Comparison of ENCODE assay signal across 8 cellular contexts in the genomic region with DNA sequence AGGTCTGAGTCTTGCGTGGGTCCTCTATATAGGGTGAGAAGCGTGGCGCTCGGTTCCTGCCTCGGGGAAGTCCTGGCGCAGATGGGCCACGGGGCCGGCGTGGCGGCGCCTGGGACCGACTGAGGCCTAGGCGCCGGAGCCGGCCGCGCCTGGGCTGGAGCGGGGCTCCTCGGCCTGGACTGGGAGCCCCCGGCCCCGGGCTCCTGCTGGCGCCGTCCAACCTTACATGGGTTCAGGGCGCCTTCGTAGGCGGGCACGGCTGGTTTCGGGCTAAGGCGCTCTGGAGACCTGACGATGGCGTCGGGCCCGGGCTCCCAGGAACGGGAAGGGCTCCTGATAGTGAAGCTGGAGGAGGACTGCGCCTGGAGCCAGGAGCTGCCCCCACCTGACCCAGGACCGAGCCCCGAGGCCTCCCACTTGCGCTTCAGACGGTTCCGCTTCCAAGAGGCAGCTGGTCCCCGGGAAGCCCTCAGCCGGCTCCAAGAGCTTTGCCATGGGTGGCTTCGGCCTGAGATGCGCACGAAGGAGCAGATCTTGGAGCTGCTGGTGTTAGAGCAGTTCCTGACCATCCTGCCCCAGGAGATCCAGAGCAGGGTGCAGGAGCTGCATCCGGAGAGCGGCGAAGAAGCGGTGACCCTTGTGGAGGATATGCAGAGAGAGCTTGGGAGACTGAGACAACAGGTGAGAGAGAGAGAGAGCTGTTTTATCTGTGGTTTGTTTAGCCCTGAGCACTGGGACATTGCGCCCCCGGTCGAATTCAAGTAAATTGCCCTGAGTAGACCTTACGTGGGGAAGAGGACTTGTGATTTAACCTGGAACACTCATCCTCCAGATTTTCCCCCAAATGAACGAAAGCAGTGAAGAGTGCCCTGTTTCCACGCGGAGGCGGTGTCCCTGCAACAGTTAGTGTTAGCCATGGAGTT. TPM values are rescaled to one million over a fixed set of nuclear protein-coding genes. Genes with fewer than 3 reads are reported as not detected.
DNase-seq lines count a peak whose midpoint lies in the region; ATAC-seq, FAIRE-seq and TF ChIP-seq lines count a peak whose summit lies in the region.

No MANE protein-coding gene starts in this region.

- intact Hi-C loops in psoas muscle (cut with DNase I) = loop anchor here (1.0 to 5.0 kb wide), 6 partner anchors 19 to 219 kb away; partner anchors contain the start of genes TIGD7 (in 2 of the 2), ZNF75A (in 2 of the 2), CLUAP1 (in 1 of the 2) and ZNF200 (in 1 of the 2)

- CTCF ChIA-PET in RWPE1 (lab: Yijun Ruan, JAX) = no interaction called here

- H3K27ac ChIP-seq in RWPE1 = peak overlapping the region; percentile 98
- peak overlapping the region; percentile 98 for H3K27ac ChIP-seq in fibroblast of lung (ENCODE audit: insufficient read depth, low read length)
- peak overlapping the region; percentile 100 for H3K27ac ChIP-seq in psoas muscle

- DNase-seq in NCI-H2227 (lab: John Stamatoyannopoulos, UW; ENCODE audit: unreplicated experiment) (peak; percentile 54), NCI-H2227 treated with DMSO at 0.1 percent for 48 hours (lab: John Stamatoyannopoulos, UW) (no peak), RWPE1 (ENCODE audit: low spot score) (no peak), fibroblast of lung (ENCODE audit: low read depth in 2 of 2) (peak in 1 of 2 donors; percentile 7), psoas muscle (peak; percentile 37 to 68), D721Med (ENCODE audit: insufficient read length, low spot score) (no peak)
- no peak for DNase-seq in stimulated activated CD4-positive, alpha-beta T cell treated with anti-CD3 and anti-CD28 coated beads, Interleukin-12 subunit alpha, Interleukin-12 subunit beta, amount 100 ng/mL, for 4 hours

- no peak for TF ChIP-seq CTCF in RWPE1 (conservative IDR thresholded peaks at IDR 0.05; ENCODE audit: low read depth)
- no peak for TF ChIP-seq CTCF in fibroblast of lung (conservative IDR thresholded peaks at IDR 0.05 in 1 of 2, IDR thresholded peaks at IDR 0.05 in 1 of 2; ENCODE audit: low read depth in 1 of 2, low read length in 2 of 2)
- no peak for TF ChIP-seq CTCF in psoas muscle (IDR thresholded peaks at IDR 0.05)
- TF ChIP-seq CTCF in D721Med (IDR thresholded peaks at IDR 0.05; ENCODE audit: insufficient read depth, missing control alignments) = no peak

- peak overlapping the region; percentile 96 for H3K4me2 ChIP-seq in fibroblast of lung (ENCODE audit: extremely low read depth, insufficient read depth, low read length)

- no peaks in the 10 kb centered on the region for H3K27me3 ChIP-seq in fibroblast of lung (ENCODE audit: control insufficient read depth, insufficient read depth, low read length)
- H3K27me3 ChIP-seq in psoas muscle (ENCODE audit: insufficient read depth in 3 of 3, low read length in 2 of 3) = no peaks in the 10 kb centered on the region

- peak overlapping the region; percentile 92 for H3K9ac ChIP-seq in fibroblast of lung (ENCODE audit: insufficient read depth, low read length)

- H3K79me2 ChIP-seq in fibroblast of lung (ENCODE audit: control insufficient read depth, insufficient read depth, low read length) = peaks cover 35% of the 10 kb centered on the region

- H4K20me1 ChIP-seq in fibroblast of lung (ENCODE audit: control insufficient read depth, extremely low read depth, insufficient read depth, low read length) = no peaks in the 10 kb centered on the region

- no peak overlapping the region for H2AFZ ChIP-seq in fibroblast of lung (ENCODE audit: low read length)

- peaks cover 6% of the 10 kb centered on the region for H3K36me3 ChIP-seq in fibroblast of lung (ENCODE audit: control insufficient read depth, insufficient read depth, low read length)
- H3K36me3 ChIP-seq in psoas muscle (ENCODE audit: insufficient read depth in 1 of 2, low read depth in 1 of 2) = peaks cover 6 to 31% of the 10 kb centered on the region in 2 donors

- FAIRE-seq in D721Med (lab: Jason Lieb, UNC) = no peak

- peaks cover under 1% of the 10 kb centered on the region for H3K9me3 ChIP-seq in fibroblast of lung (ENCODE audit: control insufficient read depth, insufficient read depth, low read depth, low read length)
- H3K9me3 ChIP-seq in psoas muscle = peaks cover 8% of the 10 kb centered on the region

- ATAC-seq in psoas muscle (no peak), GM21529 (IDR thresholded peaks at IDR 0.05; ENCODE audit: unreplicated experiment) (no peak)

- H3K4me3 ChIP-seq in fibroblast of lung (replicated peaks in 1 of 4; ENCODE audit: control extremely low read depth in 1 of 4, insufficient read depth in 1 of 4, low read depth in 3 of 4, low read length in 4 of 4) (peak overlapping the region; percentile 79 to 95 (median 88)), psoas muscle (peak overlapping the region; percentile 76)

- POLR2A ChIA-PET in RWPE1 (lab: Yijun Ruan, JAX; ENCODE audit: low non-redundant PET) = interaction anchor here (1.0 to 1.3 kb wide), 2 partner anchors 21 to 22 kb away, joined by 3 to 5 read pairs; partner anchors contain the start of gene TIGD7

- H3K4me1 ChIP-seq in fibroblast of lung (ENCODE audit: control insufficient read depth, extremely low read depth, insufficient read depth, low read length) (peaks cover 2% of the 10 kb centered on the region), psoas muscle (peaks cover 15% of the 10 kb centered on the region)

- 4 to 5% (median 5%) methylated on average over 47 to 57 of the region's 57 CpGs for WGBS in psoas muscle, 3 donors

RNA-seq across cellular contexts. Expression of gene ZNF263, which starts 0.5 kb away (rescaled TPM):
- 37.3 and 47.5 TPM in 2 replicates for total RNA-seq in fibroblast of lung
- polyA plus RNA-seq in fibroblast of lung = 9.9 and 11.1 TPM in 2 replicates
- 16.2 and 19.3 TPM in 2 replicates for polyA plus RNA-seq in fibroblast of lung (2012)
- polyA minus RNA-seq in fibroblast of lung (ENCODE audit: low replicate concordance) = 7.6 and 20.8 TPM in 2 replicates
- 10 to 100 TPM; 11.0 to 17.8 (median 11.7) TPM for total RNA-seq in psoas muscle
- polyA plus RNA-seq in psoas muscle = 10 to 100 TPM in 2 of 3 donors, 1 to 10 TPM in 1; 6.1 to 23.9 (median 12.8) TPM

RNA-seq across cellular contexts. Expression of gene TIGD7, which starts 21.4 kb away (rescaled TPM):
- total RNA-seq in fibroblast of lung (9.2 and 9.6 TPM in 2 replicates), psoas muscle (1 to 10 TPM; 5.8 to 7.6 (median 6.5) TPM)
- polyA plus RNA-seq in fibroblast of lung (2.2 and 2.9 TPM in 2 replicates), psoas muscle (1 to 10 TPM; 3.1 to 9.4 (median 5.7) TPM)
- 1.8 and 2.1 TPM in 2 replicates for polyA plus RNA-seq in fibroblast of lung (2012)
- polyA minus RNA-seq in fibroblast of lung (ENCODE audit: low replicate concordance) = 0.48 and 0.82 TPM in 2 replicates

RNA-seq across cellular contexts. Expression of gene ZNF75A, which starts 21.5 kb away (rescaled TPM):
- total RNA-seq in fibroblast of lung = 19.3 and 24.3 TPM in 2 replicates
- polyA plus RNA-seq in fibroblast of lung = 13.4 and 14.4 TPM in 2 replicates
- 9.3 and 10.4 TPM in 2 replicates for polyA plus RNA-seq in fibroblast of lung (2012)
- polyA minus RNA-seq in fibroblast of lung (ENCODE audit: low replicate concordance) = 2.5 and 8.1 TPM in 2 replicates
- 10 to 100 TPM; 11.4 to 20.5 (median 15.4) TPM for total RNA-seq in psoas muscle
- polyA plus RNA-seq in psoas muscle = 10 to 100 TPM in 2 of 3 donors, 1 to 10 TPM in 1; 7.4 to 15.7 (median 13.4) TPM

RNA-seq across cellular contexts. Expression of gene MEFV, which starts 27.4 kb away (rescaled TPM):
- total RNA-seq in fibroblast of lung (under 0.01 and 0.17 TPM in 2 replicates), psoas muscle (under 1 TPM; 0.24 to 0.81 (median 0.69) TPM)
- polyA plus RNA-seq in fibroblast of lung (not detected in 2 replicates), psoas muscle (under 1 TPM; 0.07 to 0.09 (median 0.08) TPM)
- not detected in 2 replicates for polyA plus RNA-seq in fibroblast of lung (2012)
- not detected in 2 replicates for polyA minus RNA-seq in fibroblast of lung (ENCODE audit: low replicate concordance)

RNA-seq across cellular contexts. Expression of gene ZNF200, which starts 48.8 kb away (rescaled TPM):
- 8.0 and 8.1 TPM in 2 replicates for total RNA-seq in fibroblast of lung
- 5.1 and 5.9 TPM in 2 replicates for polyA plus RNA-seq in fibroblast of lung
- 4.4 and 4.5 TPM in 2 replicates for polyA plus RNA-seq in fibroblast of lung (2012)
- polyA minus RNA-seq in fibroblast of lung (ENCODE audit: low replicate concordance) = 3.7 and 5.4 TPM in 2 replicates
- total RNA-seq in psoas muscle = 1 to 10 TPM; 2.8 to 4.0 (median 3.4) TPM
- polyA plus RNA-seq in psoas muscle = 1 to 10 TPM; 1.3 to 5.8 (median 2.6) TPM

Comparison
In these comparisons a context has a peak if more than half of its experiments do, and no peak if none do; other contexts are left out.
1. DNase-seq: peak in NCI-H2227 (single experiment) and psoas muscle (2 of 2); none in NCI-H2227 treated with DMSO at 0.1 percent for 48 hours (single experiment), RWPE1 (single experiment), D721Med (single experiment) and stimulated activated CD4-positive, alpha-beta T cell treated with anti-CD3 and anti-CD28 coated beads, Interleukin-12 subunit alpha, Interleukin-12 subunit beta, amount 100 ng/mL, for 4 hours (single experiment).
2. Peak in every context shown above with its lines, with median percentiles within 50 percentile points of each other: H3K27ac ChIP-seq.